Comparison of ENCODE assay signal across 19 cellular contexts in genomic region chr17:1116602-1117001, GRCh38.
DNase-seq lines count a peak whose midpoint lies in the region; ATAC-seq and TF ChIP-seq lines count a peak whose summit lies in the region.
"Had no signal": no experiment of that assay in that cellular context is flagged by ENCODE, and none has a peak within 500 bp of the region (broad histone marks: within the 10 kb centered on the region; RNA-seq: fewer than 3 reads in every experiment).

No MANE protein-coding gene starts in this region.

- intact Hi-C loops in MCF 10A (cut with micrococcal nuclease), result no loop called here
- intact Hi-C loops in breast epithelium (cut with DNase I; ENCODE audit: low total_unique reads), result no loop called here
- intact Hi-C loops in Panc1 (cut with micrococcal nuclease; ENCODE audit: unreplicated experiment), result no loop called here
- intact Hi-C loops in left colon (cut with DNase I, micrococcal nuclease), result no loop called here

- H3K9me3 ChIP-seq in breast epithelium (no peaks in the 10 kb centered on the region), Panc1 (ENCODE audit: control insufficient read depth, insufficient read depth, low read depth, low read length) (no peaks in the 10 kb centered on the region)

- H3K4me3 Mint-ChIP-seq in MCF 10A (ENCODE audit: unreplicated experiment), result no peak overlapping the region
- no peak overlapping the region for H3K4me3 Mint-ChIP-seq in effector memory CD8-positive, alpha-beta T cell

- no peaks in the 10 kb centered on the region for H3K27me3 Mint-ChIP-seq in MCF 10A (ENCODE audit: insufficient read depth, unreplicated experiment)
- H3K27me3 Mint-ChIP-seq in effector memory CD8-positive, alpha-beta T cell, result no peaks in the 10 kb centered on the region

- no TSS peak for BruUV-seq in MCF 10A (replicated peaks; lab: Mats Ljungman, UMichigan)
- no TSS peak for BruUV-seq in Panc1 (replicated peaks; lab: Mats Ljungman, UMichigan)

- H3K4me1 ChIP-seq in breast epithelium, result peaks cover 0 to 3% of the 10 kb centered on the region in 2 donors
- H3K4me1 ChIP-seq in Panc1 (ENCODE audit: control insufficient read depth, insufficient read depth, low read length), result peaks cover 37% of the 10 kb centered on the region

- CTCF ChIA-PET in MCF 10A (lab: Yijun Ruan, JAX), result interaction anchor here (0.8 kb wide), 1 partner anchor 58 kb away, joined by 3 read pairs; no protein-coding TSS in a partner anchor
- CTCF ChIA-PET in Panc1 (lab: Charles Lee), result interaction anchor here (1.3 kb wide), 1 partner anchor 58 kb away, joined by 5 read pairs; no protein-coding TSS in a partner anchor

- H3K27me3 ChIP-seq in breast epithelium, result no peaks in the 10 kb centered on the region
- H3K27me3 ChIP-seq in Panc1 (ENCODE audit: control insufficient read depth, insufficient read depth, low read length), result no peaks in the 10 kb centered on the region
- H3K27me3 ChIP-seq: BLaER1 treated with 17β-estradiol and CSF1 and Interleukin-3, amounts not matched to agents 10 nM and 100 nM had no signal

- TF ChIP-seq POLR2A in breast epithelium (IDR thresholded peaks at IDR 0.05), result no peak

- DNase-seq in MCF 10A (ENCODE audit: unreplicated experiment) (no peak), breast epithelium (ENCODE audit: low spot score in 2 of 2) (no peak), Panc1 (ENCODE audit: low read depth, low spot score) (no peak), hepatic stellate cell (ENCODE audit: low spot score) (no peak), left colon (no peak)
- DNase-seq in effector memory CD8-positive, alpha-beta T cell, result no peak
- DNase-seq: COR-L47, DMS153, EL, H7, MM.1S, NCI-H1105 treated with DMSO at 0.1 percent for 48 hours, NCI-H187 treated with DMSO at 0.1 percent for 48 hours, NCI-H446, NCI-H774, Right ventricle myocardium superior had no signal

- peak overlapping the region in 1 of 2 donors; percentile 88 for H3K27ac ChIP-seq in breast epithelium
- H3K27ac ChIP-seq in Panc1 (ENCODE audit: low read length), result peak overlapping the region; percentile 91
- H3K27ac ChIP-seq: BLaER1 treated with 17β-estradiol and CSF1 and Interleukin-3, amounts not matched to agents 10 nM and 100 nM had no signal

- in situ Hi-C loops in Panc1 (cut with HindIII; ENCODE audit: low pct_unique_long_range_greater_than_20kb, low sequenced_read_pairs), result no loop called here

- no peaks in the 10 kb centered on the region for H3K9me3 Mint-ChIP-seq in MCF 10A (ENCODE audit: unreplicated experiment)
- no peaks in the 10 kb centered on the region for H3K9me3 Mint-ChIP-seq in effector memory CD8-positive, alpha-beta T cell

- H3K27ac Mint-ChIP-seq in MCF 10A (ENCODE audit: low read depth, unreplicated experiment), result peak overlapping the region; percentile 54
- peak overlapping the region; percentile 89 to 94 for H3K27ac Mint-ChIP-seq in effector memory CD8-positive, alpha-beta T cell

- POLR2A ChIA-PET in MCF 10A (lab: Yijun Ruan, JAX), result no interaction called here
- POLR2A ChIA-PET in Panc1 (lab: Charles Lee), result no interaction called here

- H3K4me1 Mint-ChIP-seq in MCF 10A (ENCODE audit: insufficient read depth, unreplicated experiment), result peaks cover 18% of the 10 kb centered on the region
- H3K4me1 Mint-ChIP-seq in effector memory CD8-positive, alpha-beta T cell (ENCODE audit: low read depth in 2 of 2), result peaks cover 24 to 31% of the 10 kb centered on the region in 2 donors

- H3K36me3 Mint-ChIP-seq in MCF 10A (ENCODE audit: insufficient read depth, unreplicated experiment), result no peaks in the 10 kb centered on the region
- peaks cover 9% of the 10 kb centered on the region for H3K36me3 Mint-ChIP-seq in effector memory CD8-positive, alpha-beta T cell (ENCODE audit: insufficient read depth)

- H3K36me3 ChIP-seq in breast epithelium (no peaks in the 10 kb centered on the region), Panc1 (ENCODE audit: control insufficient read depth, insufficient read depth, low read length) (no peaks in the 10 kb centered on the region)

- no peak for ATAC-seq in Panc1
- ATAC-seq in effector memory CD8-positive, alpha-beta T cell (replicated peaks), result no peak
- ATAC-seq in HG02763 (IDR thresholded peaks at IDR 0.05; ENCODE audit: unreplicated experiment), result no peak
- no peak for ATAC-seq in left colon
- ATAC-seq: HepG2 had no signal

- H3K4me3 ChIP-seq in breast epithelium (no peak overlapping the region), Panc1 (ENCODE audit: low read depth in 2 of 2, low read length in 2 of 2) (no peak overlapping the region)
- H3K4me3 ChIP-seq: BLaER1 treated with 17β-estradiol and CSF1 and Interleukin-3, amounts not matched to agents 10 nM and 100 nM had no signal

- TF ChIP-seq CTCF in MCF 10A (IDR thresholded peaks at IDR 0.05; ENCODE audit: unreplicated experiment), result no peak
- TF ChIP-seq CTCF in breast epithelium (IDR thresholded peaks at IDR 0.05), result no peak
- no peak for TF ChIP-seq CTCF in Panc1 (IDR thresholded peaks at IDR 0.05)
